Comparison of ENCODE assay signal across 1 cellular context in genomic region chr3:71542548-71543370, GRCh38.
TF ChIP-seq lines count a peak whose summit lies in the region.

No MANE protein-coding gene starts in this region.

TF ChIP-seq in K562, 482 proteins besides CTCF, POLR2A, EP300 and RAD21 (continued from another document and continues in another):
- TF ChIP-seq, protein P1, sequence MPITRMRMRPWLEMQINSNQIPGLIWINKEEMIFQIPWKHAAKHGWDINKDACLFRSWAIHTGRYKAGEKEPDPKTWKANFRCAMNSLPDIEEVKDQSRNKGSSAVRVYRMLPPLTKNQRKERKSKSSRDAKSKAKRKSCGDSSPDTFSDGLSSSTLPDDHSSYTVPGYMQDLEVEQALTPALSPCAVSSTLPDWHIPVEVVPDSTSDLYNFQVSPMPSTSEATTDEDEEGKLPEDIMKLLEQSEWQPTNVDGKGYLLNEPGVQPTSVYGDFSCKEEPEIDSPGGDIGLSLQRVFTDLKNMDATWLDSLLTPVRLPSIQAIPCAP (CRISPR knock-in tag; IDR thresholded peaks at IDR 0.05; ENCODE audit: borderline replicate concordance) = no peak
- TF ChIP-seq ZNF780A (CRISPR knock-in tag; IDR thresholded peaks at IDR 0.05) (no peak), MAX (CRISPR knock-in tag; IDR thresholded peaks at IDR 0.05) (0 out of 2 replicates have a peak, but pooled peaks have one; percentile 44), MCM3 (IDR thresholded peaks at IDR 0.05) (no peak), GATA2 (CRISPR knock-in tag; IDR thresholded peaks at IDR 0.05) (peak; percentile 32; the same call in 1 of the 2 replicates), NRF1 (conservative IDR thresholded peaks at IDR 0.05 in 1 of 2, IDR thresholded peaks at IDR 0.05 in 1 of 2) (peak; percentile 77 to 82), KDM4B (IDR thresholded peaks at IDR 0.05; ENCODE audit: borderline replicate concordance in 2 of 2, low read depth in 1 of 2) (no peak), RBFOX2 (IDR thresholded peaks at IDR 0.05; ENCODE audit: low read depth, low read length) (no peak), TAF1 (IDR thresholded peaks at IDR 0.05; ENCODE audit: control insufficient read depth, extremely low read depth, insufficient read depth, low read length, severe bottlenecking) (peak; percentile 35), SAP30 (IDR thresholded peaks at IDR 0.05; ENCODE audit: borderline replicate concordance, insufficient read depth, low read depth, low read length, poor library complexity, severe bottlenecking) (no peak), ZBTB11 (CRISPR knock-in tag; IDR thresholded peaks at IDR 0.05) (0 out of 6 replicates have a peak, but pooled peaks of 1 of the 3 experiments have one; percentile 13), POLR3A (IDR thresholded peaks at IDR 0.05; ENCODE audit: borderline replicate concordance, extremely low read depth, insufficient read depth, insufficient read length) (no peak), ZFP36 (IDR thresholded peaks at IDR 0.05; ENCODE audit: low read depth, low read length, partially characterized antibody) (peak; percentile 23), JUND (IDR thresholded peaks at IDR 0.05; ENCODE audit: borderline replicate concordance, low read depth, low read length) (0 out of 2 replicates have a peak, but pooled peaks have one; percentile 60), JUND (tag; IDR thresholded peaks at IDR 0.05; ENCODE audit: borderline replicate concordance, low read depth, low read length) (peak; percentile 29; the same call in 1 of the 3 replicates), ZNF589 (CRISPR knock-in tag; IDR thresholded peaks at IDR 0.05; ENCODE audit: low read depth) (no peak), ZKSCAN1 (IDR thresholded peaks at IDR 0.05; ENCODE audit: low read depth, low read length) (0 out of 2 replicates have a peak, but pooled peaks have one; percentile 52), HNRNPUL1 (IDR thresholded peaks at IDR 0.05; ENCODE audit: low read length) (no peak), L3MBTL2 (IDR thresholded peaks at IDR 0.05) (peak; percentile 46), ETV1 (tag; conservative IDR thresholded peaks at IDR 0.05; ENCODE audit: low read depth) (peak; percentile 45; the same call in 1 of the 2 replicates), ZBTB43 (CRISPR knock-in tag; IDR thresholded peaks at IDR 0.05) (no peak), PPARD (CRISPR knock-in tag; IDR thresholded peaks at IDR 0.05) (no peak), BHLHE40 (IDR thresholded peaks at IDR 0.05; ENCODE audit: low read length) (no peak), RHOXF2B (CRISPR knock-in tag; conservative IDR thresholded peaks at IDR 0.05) (no peak), ZNF175 (CRISPR knock-in tag; IDR thresholded peaks at IDR 0.05; ENCODE audit: low read depth) (no peak), GABPB1 (CRISPR knock-in tag; IDR thresholded peaks at IDR 0.05) (no peak; the same call in 1 of the 2 replicates), CEBPB (tag; IDR thresholded peaks at IDR 0.05) (peak; percentile 26; the same call in 1 of the 2 replicates), RUNX1 (IDR thresholded peaks at IDR 0.05; ENCODE audit: low read depth) (no peak), LCOR (CRISPR knock-in tag; IDR thresholded peaks at IDR 0.05) (0 out of 2 replicates have a peak, but pooled peaks have one; percentile 56), MEIS2 (IDR thresholded peaks at IDR 0.05; ENCODE audit: partially characterized antibody) (peak; percentile 36), HDAC6 (IDR thresholded peaks at IDR 0.05; ENCODE audit: low read depth, low read length) (no peak), SMARCA4 (IDR thresholded peaks at IDR 0.05) (peak; percentile 28; the same call in 1 of the 2 replicates), BMI1 (IDR thresholded peaks at IDR 0.05; ENCODE audit: low read length) (no peak), MYC (IDR thresholded peaks at IDR 0.05; ENCODE audit: low read depth, low read length) (0 out of 2 replicates have a peak, but pooled peaks have one; percentile 19), MYC (CRISPR knock-in tag; IDR thresholded peaks at IDR 0.05; ENCODE audit: borderline replicate concordance, low read depth) (no peak), TCF3 (CRISPR knock-in tag; IDR thresholded peaks at IDR 0.05) (peak; percentile 58)
- TF ChIP-seq, protein P2, sequence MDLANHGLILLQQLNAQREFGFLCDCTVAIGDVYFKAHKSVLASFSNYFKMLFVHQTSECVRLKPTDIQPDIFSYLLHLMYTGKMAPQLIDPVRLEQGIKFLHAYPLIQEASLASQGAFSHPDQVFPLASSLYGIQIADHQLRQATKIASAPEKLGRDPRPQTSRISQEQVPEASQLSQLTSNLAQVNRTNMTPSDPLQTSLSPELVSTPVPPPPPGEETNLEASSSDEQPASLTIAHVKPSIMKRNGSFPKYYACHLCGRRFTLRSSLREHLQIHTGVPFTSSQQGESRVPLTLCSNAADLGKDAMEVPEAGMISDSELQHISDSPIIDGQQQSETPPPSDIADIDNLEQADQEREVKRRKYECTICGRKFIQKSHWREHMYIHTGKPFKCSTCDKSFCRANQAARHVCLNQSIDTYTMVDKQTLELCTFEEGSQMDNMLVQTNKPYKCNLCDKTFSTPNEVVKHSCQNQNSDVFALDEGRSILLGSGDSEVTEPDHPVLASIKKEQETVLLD (IDR thresholded peaks at IDR 0.05) = no peak
- TF ChIP-seq, protein P3, sequence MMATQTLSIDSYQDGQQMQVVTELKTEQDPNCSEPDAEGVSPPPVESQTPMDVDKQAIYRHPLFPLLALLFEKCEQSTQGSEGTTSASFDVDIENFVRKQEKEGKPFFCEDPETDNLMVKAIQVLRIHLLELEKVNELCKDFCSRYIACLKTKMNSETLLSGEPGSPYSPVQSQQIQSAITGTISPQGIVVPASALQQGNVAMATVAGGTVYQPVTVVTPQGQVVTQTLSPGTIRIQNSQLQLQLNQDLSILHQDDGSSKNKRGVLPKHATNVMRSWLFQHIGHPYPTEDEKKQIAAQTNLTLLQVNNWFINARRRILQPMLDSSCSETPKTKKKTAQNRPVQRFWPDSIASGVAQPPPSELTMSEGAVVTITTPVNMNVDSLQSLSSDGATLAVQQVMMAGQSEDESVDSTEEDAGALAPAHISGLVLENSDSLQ (IDR thresholded peaks at IDR 0.05) = peak; percentile 40
- TF ChIP-seq, protein P4, sequence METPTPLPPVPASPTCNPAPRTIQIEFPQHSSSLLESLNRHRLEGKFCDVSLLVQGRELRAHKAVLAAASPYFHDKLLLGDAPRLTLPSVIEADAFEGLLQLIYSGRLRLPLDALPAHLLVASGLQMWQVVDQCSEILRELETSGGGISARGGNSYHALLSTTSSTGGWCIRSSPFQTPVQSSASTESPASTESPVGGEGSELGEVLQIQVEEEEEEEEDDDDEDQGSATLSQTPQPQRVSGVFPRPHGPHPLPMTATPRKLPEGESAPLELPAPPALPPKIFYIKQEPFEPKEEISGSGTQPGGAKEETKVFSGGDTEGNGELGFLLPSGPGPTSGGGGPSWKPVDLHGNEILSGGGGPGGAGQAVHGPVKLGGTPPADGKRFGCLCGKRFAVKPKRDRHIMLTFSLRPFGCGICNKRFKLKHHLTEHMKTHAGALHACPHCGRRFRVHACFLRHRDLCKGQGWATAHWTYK (CRISPR knock-in tag; IDR thresholded peaks at IDR 0.05) = no peak
- TF ChIP-seq, protein P5, sequence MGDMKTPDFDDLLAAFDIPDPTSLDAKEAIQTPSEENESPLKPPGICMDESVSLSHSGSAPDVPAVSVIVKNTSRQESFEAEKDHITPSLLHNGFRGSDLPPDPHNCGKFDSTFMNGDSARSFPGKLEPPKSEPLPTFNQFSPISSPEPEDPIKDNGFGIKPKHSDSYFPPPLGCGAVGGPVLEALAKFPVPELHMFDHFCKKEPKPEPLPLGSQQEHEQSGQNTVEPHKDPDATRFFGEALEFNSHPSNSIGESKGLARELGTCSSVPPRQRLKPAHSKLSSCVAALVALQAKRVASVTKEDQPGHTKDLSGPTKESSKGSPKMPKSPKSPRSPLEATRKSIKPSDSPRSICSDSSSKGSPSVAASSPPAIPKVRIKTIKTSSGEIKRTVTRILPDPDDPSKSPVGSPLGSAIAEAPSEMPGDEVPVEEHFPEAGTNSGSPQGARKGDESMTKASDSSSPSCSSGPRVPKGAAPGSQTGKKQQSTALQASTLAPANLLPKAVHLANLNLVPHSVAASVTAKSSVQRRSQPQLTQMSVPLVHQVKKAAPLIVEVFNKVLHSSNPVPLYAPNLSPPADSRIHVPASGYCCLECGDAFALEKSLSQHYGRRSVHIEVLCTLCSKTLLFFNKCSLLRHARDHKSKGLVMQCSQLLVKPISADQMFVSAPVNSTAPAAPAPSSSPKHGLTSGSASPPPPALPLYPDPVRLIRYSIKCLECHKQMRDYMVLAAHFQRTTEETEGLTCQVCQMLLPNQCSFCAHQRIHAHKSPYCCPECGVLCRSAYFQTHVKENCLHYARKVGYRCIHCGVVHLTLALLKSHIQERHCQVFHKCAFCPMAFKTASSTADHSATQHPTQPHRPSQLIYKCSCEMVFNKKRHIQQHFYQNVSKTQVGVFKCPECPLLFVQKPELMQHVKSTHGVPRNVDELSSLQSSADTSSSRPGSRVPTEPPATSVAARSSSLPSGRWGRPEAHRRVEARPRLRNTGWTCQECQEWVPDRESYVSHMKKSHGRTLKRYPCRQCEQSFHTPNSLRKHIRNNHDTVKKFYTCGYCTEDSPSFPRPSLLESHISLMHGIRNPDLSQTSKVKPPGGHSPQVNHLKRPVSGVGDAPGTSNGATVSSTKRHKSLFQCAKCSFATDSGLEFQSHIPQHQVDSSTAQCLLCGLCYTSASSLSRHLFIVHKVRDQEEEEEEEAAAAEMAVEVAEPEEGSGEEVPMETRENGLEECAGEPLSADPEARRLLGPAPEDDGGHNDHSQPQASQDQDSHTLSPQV (IDR thresholded peaks at IDR 0.05) = 0 out of 2 replicates have a peak, but pooled peaks have one; percentile 40
